ENCODE assay signal across 8 cellular contexts in the genomic region with DNA sequence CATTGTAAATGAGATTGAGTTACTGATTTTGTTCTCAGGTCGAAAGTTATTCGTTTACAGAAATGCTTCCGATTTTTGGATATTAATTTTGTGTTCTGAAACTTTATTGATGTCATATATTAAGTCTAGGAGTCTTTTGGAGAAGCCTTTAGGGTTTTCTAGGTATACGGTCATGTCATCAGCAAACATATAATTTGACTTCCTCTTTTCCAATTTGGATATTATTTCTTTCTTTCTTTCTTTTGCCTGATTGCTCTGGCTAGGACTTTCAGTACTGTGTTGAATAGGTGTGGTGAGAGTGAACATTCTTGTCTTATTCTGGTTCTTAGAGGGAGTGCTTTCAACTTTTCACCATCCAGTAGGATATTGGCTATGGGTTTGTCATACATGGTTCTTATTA.
"Had no signal": no experiment of that assay in that cellular context is flagged by ENCODE, and none has a peak within 500 bp of the region (broad histone marks: within the 10 kb centered on the region; RNA-seq: fewer than 3 reads in every experiment).

No MANE protein-coding gene starts in this region.

- H3K4me3 Mint-ChIP-seq: IgD-negative memory B cell had no signal

- H3K27ac Mint-ChIP-seq: IgD-negative memory B cell had no signal

- DNase-seq: IMR-90, KBM-7, KG1 had no signal

- H3K4me1 Mint-ChIP-seq: IgD-negative memory B cell had no signal

- ATAC-seq: HepG2 had no signal

- H3K27ac ChIP-seq: HL-60, KMS-11 had no signal

- FAIRE-seq: HepG2, HTR-8/SVneo had no signal

- H3K4me2 ChIP-seq: KMS-11 had no signal

- H3K9ac ChIP-seq: KMS-11 had no signal
